ENCODE assay signal across 22 cellular contexts in the genomic region with DNA sequence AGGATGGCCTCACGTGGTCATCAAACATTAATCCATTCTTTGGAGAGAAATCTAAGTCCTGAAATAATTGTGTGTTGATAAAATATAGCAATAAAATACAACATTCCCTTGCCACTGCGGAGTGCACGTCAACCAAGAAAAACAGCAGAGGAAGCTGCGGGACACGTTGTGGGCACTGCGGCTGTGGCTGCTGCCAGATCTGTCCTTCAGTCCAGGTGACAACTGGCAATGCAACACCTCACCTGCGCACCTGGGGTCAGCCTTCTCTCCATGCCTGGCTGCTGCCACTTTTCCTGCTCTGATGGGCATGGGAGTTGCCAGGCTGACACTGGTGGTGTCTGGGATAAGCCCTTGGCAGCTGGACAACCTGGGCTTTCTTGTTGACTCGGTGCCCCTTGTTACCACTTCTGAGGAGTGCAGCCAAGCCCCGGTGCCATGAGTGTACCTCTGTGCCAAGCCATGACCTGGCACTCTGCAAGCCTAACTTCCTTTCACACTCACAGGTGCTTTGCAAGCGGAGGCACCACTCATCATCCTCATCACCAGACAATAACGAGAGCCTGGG.
"Had no signal": no experiment of that assay in that cellular context is flagged by ENCODE, and none has a peak within 500 bp of the region (broad histone marks: within the 10 kb centered on the region; RNA-seq: fewer than 3 reads in every experiment).

No MANE protein-coding gene starts in this region.

- H3K4me3 ChIP-seq: dorsolateral prefrontal cortex, gastrocnemius medialis, lung, mucosa of descending colon, pancreas, sigmoid colon, stomach, tibial artery had no signal

- H3K27ac ChIP-seq: dorsolateral prefrontal cortex, epithelial cell of prostate, gastrocnemius medialis, pancreas, sigmoid colon, stomach, tibial artery had no signal

- ATAC-seq: esophagus mucosa; gastrocnemius medialis; left lobe of liver; mucosa of descending colon; natural killer cell treated with Interleukin-12 subunit alpha and Interleukin-12 subunit beta and Interleukin-15 and Interleukin-18, amount 100 ng/mL, for 72 hours; pancreas; stimulated activated effector memory CD8-positive, alpha-beta T cell treated with anti-CD3 and anti-CD28 coated beads, Interleukin-12 subunit alpha, Interleukin-12 subunit beta, amount 100 ng/mL, for 72 hours had no signal

- H3K4me1 ChIP-seq: gastrocnemius medialis, pancreas, sigmoid colon, stomach, tibial artery had no signal

- H3K36me3 ChIP-seq: gastrocnemius medialis, pancreas, sigmoid colon, stomach, tibial artery had no signal

- H3K9me3 ChIP-seq: gastrocnemius medialis, mucosa of descending colon, pancreas, sigmoid colon, stomach, tibial artery had no signal

- H3K27me3 ChIP-seq: gastrocnemius medialis, pancreas, sigmoid colon, tibial artery had no signal

- DNase-seq: cerebellar nuclear complex; dorsolateral prefrontal cortex; effector CD4-positive, alpha-beta T cell; foreskin fibroblast; gastrocnemius medialis; head of caudate nucleus; kidney; mucosa of descending colon; naive B cell; pancreas; sigmoid colon; stimulated activated CD4-positive, alpha-beta T cell treated with anti-CD3 and anti-CD28 coated beads, Interleukin-2, amount 100 ng/mL, for 24 hours; stimulated activated CD4-positive, alpha-beta T cell treated with anti-CD3 and anti-CD28 coated beads, Interleukin-4, amount 100 ng/mL, for 24 hours; stimulated activated naive CD4-positive, alpha-beta T cell treated with Interleukin-2 at 50 U/mL for 16 hours; stomach had no signal
